ENCODE assay signal across 8 cellular contexts in genomic region chr3:1692428-1692827, GRCh38.
"Had no signal": no experiment of that assay in that cellular context is flagged by ENCODE, and none has a peak within 500 bp of the region (broad histone marks: within the 10 kb centered on the region; RNA-seq: fewer than 3 reads in every experiment).

No MANE protein-coding gene starts in this region.

- DNase-seq: GDM1, GF-D8 had no signal

- FAIRE-seq: G401.6, GM12878, GM12891, GM12892, GM18507, GM19239 had no signal

- H3K4me3 ChIP-seq: GM12878 had no signal
